16 cellular contexts compared by ENCODE assay signal in the genomic region with DNA sequence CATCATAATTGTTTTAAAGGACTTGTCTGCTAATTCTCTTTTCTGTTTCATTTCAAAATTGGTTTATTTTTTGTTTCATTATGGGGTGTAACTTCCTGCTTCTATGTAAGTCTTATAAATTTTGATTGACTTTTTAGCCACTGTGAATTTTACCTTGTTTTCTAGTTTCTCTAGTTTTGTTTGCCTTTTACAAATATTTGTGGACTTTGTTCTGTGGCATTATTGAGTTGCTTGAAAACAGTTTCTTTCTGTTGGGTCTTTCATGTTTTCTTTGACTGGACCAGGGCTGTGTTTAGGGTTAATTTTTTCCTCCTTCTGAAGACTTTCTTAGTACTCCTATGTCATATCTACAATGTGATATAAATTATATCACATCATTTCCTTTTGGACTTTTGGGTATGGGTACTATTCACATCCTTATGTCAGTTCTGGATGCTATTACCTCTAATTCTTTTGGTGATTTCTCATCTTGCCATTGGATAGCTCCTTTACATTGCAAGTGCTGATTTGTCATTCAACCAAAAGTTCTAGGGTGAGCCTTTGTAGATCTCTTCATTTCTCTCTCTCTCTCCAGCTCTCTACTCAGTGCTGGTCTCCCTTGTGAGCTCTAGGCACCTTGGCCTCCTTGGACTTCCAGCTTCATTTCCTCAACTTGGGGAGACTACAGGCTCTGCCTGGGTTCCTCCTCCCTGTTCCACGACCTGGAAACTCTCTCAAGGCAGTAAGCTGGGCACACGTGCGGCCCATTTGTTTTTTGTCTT. TPM values are rescaled to one million over a fixed set of nuclear protein-coding genes. Genes with fewer than 3 reads are reported as not detected.
DNase-seq lines count a peak whose midpoint lies in the region; ATAC-seq, FAIRE-seq and TF ChIP-seq lines count a peak whose summit lies in the region.
"Had no signal": no experiment of that assay in that cellular context is flagged by ENCODE, and none has a peak within 500 bp of the region (broad histone marks: within the 10 kb centered on the region; RNA-seq: fewer than 3 reads in every experiment).

No MANE protein-coding gene starts in this region.

- no peak for TF ChIP-seq RAD21 in A549 (conservative IDR thresholded peaks at IDR 0.05 in 1 of 2, IDR thresholded peaks at IDR 0.05 in 1 of 2)

- H3K9me2 ChIP-seq in Karpas-422 (replicated peaks; ENCODE audit: insufficient read depth, low read length) = no peaks in the 10 kb centered on the region

- H3K9me3 Mint-ChIP-seq in CD4-positive, alpha-beta T cell = no peaks in the 10 kb centered on the region
- no peaks in the 10 kb centered on the region for H3K9me3 Mint-ChIP-seq in activated naive CD8-positive, alpha-beta T cell treated with anti-CD3 and anti-CD28 coated beads for 36 hours
- H3K9me3 Mint-ChIP-seq in mesothelial cell of epicardium = no peaks in the 10 kb centered on the region
- H3K9me3 Mint-ChIP-seq: activated naive CD4-positive, alpha-beta T cell treated with anti-CD3 and anti-CD28 coated beads, Interleukin-2, amount 10 ng/mL, durations not matched to agents 7 days and 5 days had no signal

- H4K20me1 ChIP-seq in Karpas-422 (ENCODE audit: insufficient read depth, low read depth, low read length) = peaks cover 5% of the 10 kb centered on the region

- H3K36me3 Mint-ChIP-seq in CD4-positive, alpha-beta T cell (ENCODE audit: low read depth) = peaks cover 69% of the 10 kb centered on the region
- peaks cover 43% of the 10 kb centered on the region for H3K36me3 Mint-ChIP-seq in activated naive CD8-positive, alpha-beta T cell treated with anti-CD3 and anti-CD28 coated beads for 36 hours
- H3K36me3 Mint-ChIP-seq in mesothelial cell of epicardium = peaks cover 18% of the 10 kb centered on the region

- no peak for FAIRE-seq in A549 (lab: Jason Lieb, UNC)
- FAIRE-seq: HTR-8/SVneo had no signal

- H2AFZ ChIP-seq in Karpas-422 (ENCODE audit: low read length) = no peak overlapping the region

- CTCF ChIA-PET in A549 (lab: Yijun Ruan, JAX) = interaction anchor here (1.2 kb wide), 1 partner anchor 161 kb away, joined by 3 read pairs; no protein-coding TSS in a partner anchor
- CTCF ChIA-PET in CD4-positive, alpha-beta T cell (lab: Charles Lee) = no interaction called here

- peaks cover 4% of the 10 kb centered on the region; the same call in 1 of the 2 replicates for H3K36me3 ChIP-seq in Karpas-422 (ENCODE audit: insufficient read depth, low read length)

- intact Hi-C loops in CD4-positive, alpha-beta T cell (cut with DNase I, micrococcal nuclease) = no loop called here

- peaks cover 97% of the 10 kb centered on the region for H3K79me2 ChIP-seq in Karpas-422 (ENCODE audit: low read length)

- H3K4me3 ChIP-seq in A549 (no peak overlapping the region), Karpas-422 (ENCODE audit: low read length) (no peak overlapping the region)
- H3K4me3 ChIP-seq: thyroid gland had no signal

- no peak overlapping the region for H3K4me3 Mint-ChIP-seq in CD4-positive, alpha-beta T cell
- H3K4me3 Mint-ChIP-seq in activated naive CD8-positive, alpha-beta T cell treated with anti-CD3 and anti-CD28 coated beads for 36 hours = no peak overlapping the region
- H3K4me3 Mint-ChIP-seq in mesothelial cell of epicardium = no peak overlapping the region
- H3K4me3 Mint-ChIP-seq: activated naive CD4-positive, alpha-beta T cell treated with anti-CD3 and anti-CD28 coated beads, Interleukin-2, amount 10 ng/mL, durations not matched to agents 7 days and 5 days had no signal

- H3K9me3 ChIP-seq in A549 (no peaks in the 10 kb centered on the region), Karpas-422 (ENCODE audit: low read length) (no peaks in the 10 kb centered on the region)
- no peaks in the 10 kb centered on the region for H3K9me3 ChIP-seq in CD4-positive, alpha-beta T cell (ENCODE audit: control insufficient read depth, low read length)
- H3K9me3 ChIP-seq: BE2C, thyroid gland had no signal

- no peak for DNase-seq in A549 (ENCODE audit: low read depth in 1 of 2, low spot score in 1 of 2)
- no peak for DNase-seq in CD4-positive, alpha-beta T cell
- DNase-seq in activated naive CD8-positive, alpha-beta T cell treated with anti-CD3 and anti-CD28 coated beads for 36 hours = no peak
- no peak for DNase-seq in mesothelial cell of epicardium (ENCODE audit: low spot score in 2 of 2, unreplicated experiment in 2 of 2)
- no peak for DNase-seq in NCI-H2196 treated with DMSO at 0.1 percent for 48 hours (lab: John Stamatoyannopoulos, UW; ENCODE audit: unreplicated experiment)
- no peak for DNase-seq in Karpas-422
- DNase-seq in iPS-NIHi11 (ENCODE audit: low spot score) = no peak
- DNase-seq in middle frontal gyrus (ENCODE audit: extremely low spot score, low spot score) = no peak
- DNase-seq: activated naive CD4-positive, alpha-beta T cell treated with anti-CD3 and anti-CD28 coated beads, Interleukin-2, amount 10 ng/mL, durations not matched to agents 7 days and 5 days; BE2C; DMS79; HCEC 1CT; NCI-H1694 treated with DMSO at 0.1 percent for 48 hours; RPMI8226; thyroid gland had no signal

- TF ChIP-seq CTCF in A549 (IDR thresholded peaks at IDR 0.05) (no peak), mesothelial cell of epicardium (IDR thresholded peaks at IDR 0.05; ENCODE audit: unreplicated experiment) (no peak)
- TF ChIP-seq CTCF in CD4-positive, alpha-beta T cell (IDR thresholded peaks at IDR 0.05) = no peak

- no peak for TF ChIP-seq EP300 in A549 (IDR thresholded peaks at IDR 0.05)

- H3K27ac Mint-ChIP-seq in CD4-positive, alpha-beta T cell = peak overlapping the region; percentile 1
- H3K27ac Mint-ChIP-seq in activated naive CD8-positive, alpha-beta T cell treated with anti-CD3 and anti-CD28 coated beads for 36 hours = peak overlapping the region; percentile 62
- H3K27ac Mint-ChIP-seq in mesothelial cell of epicardium = peak overlapping the region; percentile 60
- H3K27ac Mint-ChIP-seq: activated naive CD4-positive, alpha-beta T cell treated with anti-CD3 and anti-CD28 coated beads, Interleukin-2, amount 10 ng/mL, durations not matched to agents 7 days and 5 days had no signal

- H3K27me3 Mint-ChIP-seq in CD4-positive, alpha-beta T cell = no peaks in the 10 kb centered on the region
- no peaks in the 10 kb centered on the region for H3K27me3 Mint-ChIP-seq in activated naive CD8-positive, alpha-beta T cell treated with anti-CD3 and anti-CD28 coated beads for 36 hours
- H3K27me3 Mint-ChIP-seq in mesothelial cell of epicardium (ENCODE audit: low read depth) = no peaks in the 10 kb centered on the region
- H3K27me3 Mint-ChIP-seq: activated naive CD4-positive, alpha-beta T cell treated with anti-CD3 and anti-CD28 coated beads, Interleukin-2, amount 10 ng/mL, durations not matched to agents 7 days and 5 days had no signal

- no peak overlapping the region for H3K9ac ChIP-seq in Karpas-422 (ENCODE audit: low read length)

- POLR2A ChIA-PET in A549 (lab: Yijun Ruan, JAX) = no interaction called here
- POLR2A ChIA-PET in CD4-positive, alpha-beta T cell (lab: Charles Lee) = no interaction called here

- H3K4me1 ChIP-seq in A549 (peaks cover 28% of the 10 kb centered on the region), Karpas-422 (ENCODE audit: low read length) (0 out of 2 replicates have a peak, but pooled peaks cover 2% of the 10 kb centered on the region)
- H3K4me1 ChIP-seq: BE2C had no signal

- H3K4me1 Mint-ChIP-seq in CD4-positive, alpha-beta T cell (ENCODE audit: low read depth) = peaks cover 65% of the 10 kb centered on the region
- peaks cover 30% of the 10 kb centered on the region for H3K4me1 Mint-ChIP-seq in activated naive CD8-positive, alpha-beta T cell treated with anti-CD3 and anti-CD28 coated beads for 36 hours
- H3K4me1 Mint-ChIP-seq in mesothelial cell of epicardium = peaks cover 14% of the 10 kb centered on the region

- H3K4me2 ChIP-seq in A549 (peak overlapping the region; percentile 10; the same call in 2 of the 3 replicates), Karpas-422 (ENCODE audit: low read depth, low read length, poor library complexity, severe bottlenecking) (no peak overlapping the region)

- 73% methylated on average over 3 of the region's 3 CpGs for WGBS in A549 (ENCODE audit: missing lambda C conversion rate)

- ATAC-seq in A549 = peak in 1 of 2 experiments; percentile 57; a peak in 3 of 6 replicates
- ATAC-seq in CD4-positive, alpha-beta T cell (ENCODE audit: poor library complexity) = no peak

- H3K27ac ChIP-seq in A549 = no peak overlapping the region
- H3K27ac ChIP-seq in CD4-positive, alpha-beta T cell (ENCODE audit: low read depth, low read length) = no peak overlapping the region
- H3K27ac ChIP-seq in Karpas-422 (ENCODE audit: low read length) = no peak overlapping the region
- H3K27ac ChIP-seq: thyroid gland had no signal

- no peak for TF ChIP-seq POLR2A in A549 (IDR thresholded peaks at IDR 0.05; ENCODE audit: low read length)

- no peaks in the 10 kb centered on the region for H3K27me3 ChIP-seq in CD4-positive, alpha-beta T cell (ENCODE audit: control insufficient read depth, insufficient read depth, low read length)
- H3K27me3 ChIP-seq in Karpas-422 (ENCODE audit: low read length) = no peaks in the 10 kb centered on the region
- H3K27me3 ChIP-seq: BE2C, thyroid gland had no signal

TF ChIP-seq in A549, 52 proteins besides CTCF, POLR2A, EP300 and RAD21:
- TF ChIP-seq RFX5 (IDR thresholded peaks at IDR 0.05) (no peak), FOSL2 (IDR thresholded peaks at IDR 0.05) (no peak), FOSL2 (CRISPR knock-in tag; IDR thresholded peaks at IDR 0.05) (no peak)

RNA-seq across cellular contexts. Expression of a gene that starts 36.9 kb away (rescaled TPM):
- polyA plus RNA-seq in A549 (2011; rRNA removed) = 54.1 and 55.5 TPM in 2 replicates
- polyA plus RNA-seq in A549 (2012; cell fraction: cytosol; rRNA removed) = 28.8 and 31.8 TPM in 2 replicates
- 26.3 and 38.8 TPM in 2 replicates for polyA plus RNA-seq in A549 (2012; cell fraction: nucleus; rRNA removed)
- 35.3 to 41.7 TPM (median 38.9 TPM) in 3 replicates for polyA plus RNA-seq in A549 (2017; fragmentation: RNase III; extraction: RNeasy Plus Mini Kit Qiagen cat#74134 plus additional on column Dnase treatment)
- 65.1 and 116 TPM in 2 replicates for polyA minus RNA-seq in A549 (2011; rRNA and poly(A)+ RNA removed)
- total RNA-seq in CD4-positive, alpha-beta T cell = 10 to 100 TPM; 46.0 to 64.1 TPM
- total RNA-seq in activated naive CD8-positive, alpha-beta T cell treated with anti-CD3 and anti-CD28 coated beads for 36 hours = 10 to 100 TPM; 33.9 to 36.2 TPM
- total RNA-seq in mesothelial cell of epicardium = 56.1 to 64.4 TPM (median 62.5 TPM) in 3 replicates
- 83.6 and 88.5 TPM in 2 replicates for total RNA-seq in Karpas-422 (2014; rRNA removed; shearing (Covaris generic); ENCODE audit: low replicate concordance)

RNA-seq across cellular contexts. Expression of a gene that starts 45.5 kb away (rescaled TPM):
- polyA plus RNA-seq in A549 (2011; rRNA removed) = 0.87 and 1.0 TPM in 2 replicates
- 0.54 and 0.60 TPM in 2 replicates for polyA plus RNA-seq in A549 (2012; cell fraction: cytosol; rRNA removed)
- 0.48 and 0.60 TPM in 2 replicates for polyA plus RNA-seq in A549 (2012; cell fraction: nucleus; rRNA removed)
- polyA plus RNA-seq in A549 (2017; fragmentation: RNase III; extraction: RNeasy Plus Mini Kit Qiagen cat#74134 plus additional on column Dnase treatment) = 3.5 to 4.2 TPM (median 4.1 TPM) in 3 replicates
- polyA minus RNA-seq in A549 (2011; rRNA and poly(A)+ RNA removed) = 1.2 and 1.4 TPM in 2 replicates
- under 1 TPM; 0.22 to 0.25 TPM for total RNA-seq in CD4-positive, alpha-beta T cell
- total RNA-seq in activated naive CD8-positive, alpha-beta T cell treated with anti-CD3 and anti-CD28 coated beads for 36 hours = under 1 TPM in 1 of 2 experiments, not detected in 1; 0.54 TPM
- total RNA-seq in mesothelial cell of epicardium = 9.7 to 10.4 TPM (median 9.7 TPM) in 3 replicates
- 0.22 and 1.5 TPM in 2 replicates for total RNA-seq in Karpas-422 (2014; rRNA removed; shearing (Covaris generic); ENCODE audit: low replicate concordance)

Comparison
In these comparisons a context has a peak if more than half of its experiments do, and no peak if none do; other contexts are left out.
1. H3K27ac Mint-ChIP-seq: peak in every context shown above with its lines; median percentile 62 in activated naive CD8-positive, alpha-beta T cell treated with anti-CD3 and anti-CD28 coated beads for 36 hours; 60 in mesothelial cell of epicardium; 1 in CD4-positive, alpha-beta T cell.